8 cellular contexts compared by ENCODE assay signal in the genomic region with DNA sequence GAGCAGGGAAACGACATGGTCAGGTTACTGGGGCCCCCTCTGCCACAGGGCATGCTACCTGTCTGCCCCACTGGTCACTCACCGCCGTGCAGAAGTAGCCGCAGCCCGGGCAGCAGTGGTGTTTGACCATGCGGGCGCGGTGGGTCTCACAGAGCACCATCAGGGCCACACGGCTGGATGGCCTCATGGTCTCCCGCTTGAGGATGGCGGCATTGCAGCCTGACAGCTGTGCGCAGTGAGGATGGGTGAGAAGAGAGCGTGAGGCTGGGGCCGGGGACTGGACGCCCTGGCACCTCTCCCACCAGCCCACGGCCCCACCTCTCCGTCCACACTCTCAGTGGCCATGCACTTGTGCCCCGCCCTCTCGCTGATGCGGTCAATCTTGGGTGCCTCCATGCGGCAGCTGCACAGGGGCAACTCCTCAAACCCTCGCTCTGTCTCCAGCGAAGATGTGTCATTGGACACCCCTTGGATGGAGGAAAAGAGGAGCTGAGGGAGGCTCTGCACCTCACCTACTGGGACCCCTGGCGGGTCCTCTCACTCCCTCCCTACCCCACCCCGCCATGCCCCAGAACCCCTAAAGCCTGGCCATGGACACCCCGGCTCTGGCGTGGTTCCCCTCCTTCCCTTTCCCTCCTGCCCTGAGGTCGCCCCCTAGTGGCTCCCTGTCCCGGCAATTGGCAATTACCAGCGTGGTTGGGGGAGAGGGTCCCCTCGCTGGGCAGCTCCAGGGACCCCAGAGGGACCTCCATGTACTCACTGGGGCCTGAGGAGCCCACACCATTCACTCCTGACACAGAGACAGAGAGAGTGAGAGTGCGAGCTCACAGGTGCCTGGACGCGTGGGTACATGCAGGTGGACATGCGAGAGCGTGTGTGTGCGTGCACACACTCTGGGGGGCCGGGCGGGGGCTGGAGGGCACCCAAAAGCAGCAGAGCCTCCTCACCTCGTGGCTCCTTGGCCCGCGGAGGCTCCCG. TPM values are rescaled to one million over a fixed set of nuclear protein-coding genes. Genes with fewer than 3 reads are reported as not detected.
DNase-seq lines count a peak whose midpoint lies in the region; ATAC-seq and TF ChIP-seq lines count a peak whose summit lies in the region.

No MANE protein-coding gene starts in this region.

- no TSS peak for BruUV-seq in Panc1 (replicated peaks; lab: Mats Ljungman, UMichigan)

- no peak for TF ChIP-seq POLR2A in adrenal gland (IDR thresholded peaks at IDR 0.05)

- POLR2A ChIA-PET in Panc1 (lab: Charles Lee): no interaction called here

- no peaks in the 10 kb centered on the region; the same call in none of the 2 replicates for H3K36me3 ChIP-seq in Panc1 (ENCODE audit: control insufficient read depth, insufficient read depth, low read length)
- H3K36me3 ChIP-seq in adrenal gland (replicated peaks in 1 of 2): peaks cover 0 to 91% of the 10 kb centered on the region in 2 donors
- H3K36me3 ChIP-seq in kidney epithelial cell (ENCODE audit: control insufficient read depth, insufficient read depth, low read length): peaks cover 4% of the 10 kb centered on the region

- CTCF ChIA-PET in Panc1 (lab: Charles Lee): interaction anchor here (0.7 kb wide), 1 partner anchor 10 kb away, joined by 3 read pairs; no protein-coding TSS in a partner anchor

- peak; percentile 49; the same call in 1 of the 2 replicates for ATAC-seq in Panc1
- no peak for ATAC-seq in stimulated activated naive CD8-positive, alpha-beta T cell treated with anti-CD3 and anti-CD28 coated beads, Interleukin-15, Interleukin-2, amounts not matched to agents 100 U/mL and 50 U/mL, for 24 hours
- no peak for ATAC-seq in omental fat pad (ENCODE audit: low FRiP score)
- no peak for ATAC-seq in HG02571 (IDR thresholded peaks at IDR 0.05; ENCODE audit: unreplicated experiment)

- no peak overlapping the region for H3K27ac ChIP-seq in Panc1 (ENCODE audit: low read length)
- H3K27ac ChIP-seq in adrenal gland: no peak overlapping the region

- H3K27me3 ChIP-seq in Panc1 (ENCODE audit: control insufficient read depth, insufficient read depth, low read length) (no peaks in the 10 kb centered on the region), adrenal gland (no peaks in the 10 kb centered on the region), kidney epithelial cell (ENCODE audit: control insufficient read depth, insufficient read depth, low read length) (no peaks in the 10 kb centered on the region)

- H3K4me1 ChIP-seq in Panc1 (ENCODE audit: control insufficient read depth, insufficient read depth, low read length) (no peaks in the 10 kb centered on the region), adrenal gland (replicated peaks in 1 of 2) (no peaks in the 10 kb centered on the region)

- peak; percentile 52 for DNase-seq in ELR (ENCODE audit: low read depth)
- DNase-seq in Panc1 (ENCODE audit: low read depth, low spot score): no peak
- peak in 1 of 7 donors; percentile 54 for DNase-seq in adrenal gland
- no peak for DNase-seq in kidney epithelial cell (ENCODE audit: low read depth)
- DNase-seq in stimulated activated naive CD8-positive, alpha-beta T cell treated with anti-CD3 and anti-CD28 coated beads, Interleukin-15, Interleukin-2, amounts not matched to agents 100 U/mL and 50 U/mL, for 24 hours: peak; percentile 78
- DNase-seq in omental fat pad (ENCODE audit: low spot score): no peak
- DNase-seq in cortex of kidney (lab: John Stamatoyannopoulos, UW): no peak

- H3K9me3 ChIP-seq in Panc1 (ENCODE audit: control insufficient read depth, insufficient read depth, low read depth, low read length) (no peaks in the 10 kb centered on the region), adrenal gland (replicated peaks in 1 of 3) (no peaks in the 10 kb centered on the region)

- intact Hi-C loops in Panc1 (cut with micrococcal nuclease; ENCODE audit: unreplicated experiment) (no loop called here), adrenal gland (cut with DNase I) (no loop called here)

- WGBS in adrenal gland, 4 donors: 78 to 87% (median 82%) methylated on average over 23 to 43 of the region's 43 CpGs

- TF ChIP-seq CTCF in Panc1 (IDR thresholded peaks at IDR 0.05) (peak; percentile 95), adrenal gland (IDR thresholded peaks at IDR 0.05) (peak; percentile 17 to 68 (median 54)), kidney epithelial cell (IDR thresholded peaks at IDR 0.05; ENCODE audit: insufficient read depth, low read length, poor library complexity, severe bottlenecking) (peak; percentile 80), omental fat pad (IDR thresholded peaks at IDR 0.05) (no peak)

- H3K4me3 ChIP-seq in Panc1 (ENCODE audit: low read depth in 2 of 2, low read length in 2 of 2) (no peak overlapping the region), adrenal gland (no peak overlapping the region), kidney epithelial cell (ENCODE audit: low read depth, low read length) (no peak overlapping the region)

- in situ Hi-C loops in Panc1 (cut with HindIII; ENCODE audit: low pct_unique_long_range_greater_than_20kb, low sequenced_read_pairs): no loop called here

RNA-seq across cellular contexts. Expression of gene EHMT2, which starts 8.9 kb away (rescaled TPM):
- total RNA-seq in Panc1 (2021; ENCODE audit: unreplicated experiment) (60.4 TPM), adrenal gland (10 to 100 TPM; 25.1 to 67.6 (median 49.9) TPM), kidney epithelial cell (55.7 and 59.3 TPM in 2 replicates), omental fat pad (10 to 100 TPM; 17.4 to 25.9 (median 20.0) TPM)
- 91.0 TPM for polyA plus RNA-seq in Panc1 (2012; ENCODE audit: insufficient read length)
- polyA plus RNA-seq in adrenal gland: 100 to 1,000 TPM in 1 of 3 donors, 10 to 100 TPM in 2; 16.8 to 107 (median 59.4) TPM

RNA-seq across cellular contexts. Expression of gene SLC44A4, which starts 9.8 kb away (rescaled TPM):
- 2.7 TPM for total RNA-seq in Panc1 (2021; ENCODE audit: unreplicated experiment)
- polyA plus RNA-seq in Panc1 (2012; ENCODE audit: insufficient read length): 2.6 TPM
- 10 to 100 TPM in 7 of 8 donors, 1 to 10 TPM in 1; 9.1 to 30.1 (median 16.6) TPM for total RNA-seq in adrenal gland
- 1 to 10 TPM; 4.7 to 7.7 (median 5.1) TPM for polyA plus RNA-seq in adrenal gland
- total RNA-seq in kidney epithelial cell: 17.7 and 26.1 TPM in 2 replicates
- under 1 TPM in 3 of 4 donors, not detected in 1; 0.19 to 0.84 (median 0.38) TPM for total RNA-seq in omental fat pad

RNA-seq across cellular contexts. Expression of gene ZBTB12, which starts 13.3 kb away (rescaled TPM):
- total RNA-seq in Panc1 (2021; ENCODE audit: unreplicated experiment) (9.4 TPM), adrenal gland (10 to 100 TPM in 1 of 8 donors, 1 to 10 TPM in 5, under 1 TPM in 2; 0.69 to 14.5 (median 2.5) TPM), kidney epithelial cell (3.0 and 4.9 TPM in 2 replicates), omental fat pad (1 to 10 TPM in 3 of 4 donors, under 1 TPM in 1; 0.48 to 1.9 (median 1.4) TPM)
- polyA plus RNA-seq in Panc1 (2012; ENCODE audit: insufficient read length): 13.8 TPM
- 1 to 10 TPM; 1.7 to 4.8 (median 2.6) TPM for polyA plus RNA-seq in adrenal gland

RNA-seq across cellular contexts. Expression of gene NEU1, which starts 25.9 kb away (rescaled TPM):
- 111 TPM for total RNA-seq in Panc1 (2021; ENCODE audit: unreplicated experiment)
- 103 TPM for polyA plus RNA-seq in Panc1 (2012; ENCODE audit: insufficient read length)
- 100 to 1,000 TPM; 101 to 178 (median 118) TPM for total RNA-seq in adrenal gland
- polyA plus RNA-seq in adrenal gland: 10 to 100 TPM; 57.8 to 94.7 (median 85.9) TPM
- total RNA-seq in kidney epithelial cell: 142 and 152 TPM in 2 replicates
- total RNA-seq in omental fat pad: 10 to 100 TPM; 44.1 to 63.8 (median 55.2) TPM

RNA-seq across cellular contexts. Expression of gene C2, which starts 38.9 kb away (rescaled TPM):
- 1.0 TPM for total RNA-seq in Panc1 (2021; ENCODE audit: unreplicated experiment)
- 0.90 TPM for polyA plus RNA-seq in Panc1 (2012; ENCODE audit: insufficient read length)
- 100 to 1,000 TPM in 1 of 8 donors, 10 to 100 TPM in 7; 17.3 to 107 (median 46.2) TPM for total RNA-seq in adrenal gland
- polyA plus RNA-seq in adrenal gland: 10 to 100 TPM; 13.3 to 25.0 (median 19.0) TPM
- total RNA-seq in kidney epithelial cell: 0.07 and 0.63 TPM in 2 replicates
- total RNA-seq in omental fat pad: 10 to 100 TPM; 30.6 to 96.1 (median 46.0) TPM

Comparison
In these comparisons a context has a peak if more than half of its experiments do, and no peak if none do; other contexts are left out.
1. DNase-seq: peak in ELR (single experiment) and stimulated activated naive CD8-positive, alpha-beta T cell treated with anti-CD3 and anti-CD28 coated beads, Interleukin-15, Interleukin-2, amounts not matched to agents 100 U/mL and 50 U/mL, for 24 hours (single experiment); none in Panc1 (single experiment), kidney epithelial cell (single experiment), omental fat pad (single experiment) and cortex of kidney (single experiment).
2. CTCF ChIP-seq: peak in Panc1 (single experiment), adrenal gland (6 of 6) and kidney epithelial cell (single experiment); none in omental fat pad (0 of 3).